Comparison of ENCODE assay signal across 9 cellular contexts in genomic region chr2:222813177-222813843, GRCh38. TPM values are rescaled to one million over a fixed set of nuclear protein-coding genes. Genes with fewer than 3 reads are reported as not detected.
DNase-seq lines count a peak whose midpoint lies in the region; ATAC-seq lines count a peak whose summit lies in the region.
"Had no signal": no experiment of that assay in that cellular context is flagged by ENCODE, and none has a peak within 500 bp of the region (broad histone marks: within the 10 kb centered on the region; RNA-seq: fewer than 3 reads in every experiment).

No MANE protein-coding gene starts in this region.

- intact Hi-C loops in Right ventricle myocardium inferior (cut with DNase I): no loop called here

- 42 to 47% methylated on average over 6 of the region's 6 CpGs for WGBS in esophagus, 2 donors

- H3K4me1 ChIP-seq in esophagus (ENCODE audit: control insufficient read depth in 2 of 2, insufficient read depth in 2 of 2, low read length in 1 of 2): peaks cover 0 to 2% of the 10 kb centered on the region in 2 donors

- H3K4me3 ChIP-seq in esophagus (ENCODE audit: low read depth in 1 of 2, low read length in 2 of 2): no peak overlapping the region

- H3K27ac ChIP-seq in esophagus (ENCODE audit: low read depth in 2 of 2, low read length in 1 of 2): peak overlapping the region; percentile 61 to 65

- no peaks in the 10 kb centered on the region for H3K9me3 ChIP-seq in esophagus (ENCODE audit: control insufficient read depth in 2 of 2, insufficient read depth in 1 of 2, low read depth in 1 of 2, low read length in 1 of 2)

- peak; percentile 94 for ATAC-seq in GM18508 (IDR thresholded peaks at IDR 0.05; ENCODE audit: insufficient read depth, unreplicated experiment)
- ATAC-seq in GM21381 (IDR thresholded peaks at IDR 0.05; ENCODE audit: unreplicated experiment): peak; percentile 95
- ATAC-seq in HG03354 (IDR thresholded peaks at IDR 0.05; ENCODE audit: poor library complexity, severe bottlenecking, unreplicated experiment): peak; percentile 94
- ATAC-seq in Right ventricle myocardium inferior: no peak
- ATAC-seq: left lobe of liver had no signal

- no peaks in the 10 kb centered on the region for H3K27me3 ChIP-seq in esophagus (ENCODE audit: control insufficient read depth in 1 of 2, insufficient read depth in 2 of 2, low read length in 2 of 2)

- DNase-seq in AG08395 (ENCODE audit: low spot score) (no peak), Right ventricle myocardium inferior (ENCODE audit: missing footprints) (no peak), GF-D8 (lab: John Stamatoyannopoulos, UW) (no peak), NCI-H526 (lab: John Stamatoyannopoulos, UW) (no peak)

- H3K36me3 ChIP-seq in esophagus (ENCODE audit: control insufficient read depth in 2 of 2, insufficient read depth in 2 of 2, low read length in 1 of 2): no peaks in the 10 kb centered on the region

RNA-seq across cellular contexts. Expression of gene ACSL3, which starts 47.5 kb away (rescaled TPM):
- polyA plus RNA-seq in esophagus: 10 to 100 TPM; 21.4 to 43.9 TPM
- total RNA-seq in Right ventricle myocardium inferior: 50.3 TPM
